11 cellular contexts compared by ENCODE assay signal in genomic region chr13:48223016-48223385, GRCh38. TPM values are rescaled to one million over a fixed set of nuclear protein-coding genes. Genes with fewer than 3 reads are reported as not detected.
DNase-seq lines count a peak whose midpoint lies in the region; ATAC-seq and TF ChIP-seq lines count a peak whose summit lies in the region.
"Had no signal": no experiment of that assay in that cellular context is flagged by ENCODE, and none has a peak within 500 bp of the region (broad histone marks: within the 10 kb centered on the region; RNA-seq: fewer than 3 reads in every experiment).

No MANE protein-coding gene starts in this region.

- no peaks in the 10 kb centered on the region for H3K36me3 ChIP-seq in heart right ventricle
- H3K36me3 ChIP-seq in breast epithelium: no peaks in the 10 kb centered on the region
- no peaks in the 10 kb centered on the region for H3K36me3 ChIP-seq in mucosa of rectum (ENCODE audit: control insufficient read depth in 2 of 2, insufficient read depth in 2 of 2, low read length in 2 of 2)
- H3K36me3 ChIP-seq in uterus: no peaks in the 10 kb centered on the region

- H3K9me3 Mint-ChIP-seq in nephron progenitor cell: no peaks in the 10 kb centered on the region

- ATAC-seq in heart right ventricle (peak in 2 of 8 donors; percentile 5 to 23), Right ventricle myocardium superior (ENCODE audit: poor library complexity) (no peak), HG02571 (IDR thresholded peaks at IDR 0.05; ENCODE audit: unreplicated experiment) (no peak), left colon (no peak)
- ATAC-seq: SK-N-SH treated with all-trans-retinoic acid at 6 μM for 48 hours had no signal

- H3K27me3 Mint-ChIP-seq in nephron progenitor cell (ENCODE audit: low read depth, poor library complexity): peaks cover 8% of the 10 kb centered on the region

- peaks cover 13% of the 10 kb centered on the region for H3K4me1 Mint-ChIP-seq in nephron progenitor cell

- peak overlapping the region in 9 of 10 donors; percentile 14 to 52 (median 44) for H3K4me3 ChIP-seq in heart right ventricle
- H3K4me3 ChIP-seq in breast epithelium: peak overlapping the region; percentile 36 to 59 (median 40)
- peak overlapping the region in 1 of 2 donors; percentile 71 for H3K4me3 ChIP-seq in mucosa of rectum (ENCODE audit: low read length in 2 of 2)
- peak overlapping the region; percentile 29 to 45 for H3K4me3 ChIP-seq in uterus

- 52 to 54% methylated on average over 1 of the region's 1 CpG for WGBS in heart right ventricle, 2 donors

- no peak for DNase-seq in heart right ventricle
- no peak for DNase-seq in Right ventricle myocardium superior
- no peak for DNase-seq in breast epithelium (ENCODE audit: low spot score in 2 of 2)
- no peak for DNase-seq in uterus
- no peak for DNase-seq in nephron progenitor cell
- DNase-seq in left colon: no peak
- DNase-seq: activated CD8-positive, alpha-beta memory T cell treated with anti-CD3 and anti-CD28 coated beads, Interleukin-2, amount 50 U/mL, for 48 hours; stimulated activated CD4-positive, alpha-beta T cell treated with anti-CD3 and anti-CD28 coated beads, Interleukin-2, amount 100 ng/mL, for 48 hours had no signal

- H3K9me3 ChIP-seq in heart right ventricle (no peaks in the 10 kb centered on the region), breast epithelium (no peaks in the 10 kb centered on the region), mucosa of rectum (ENCODE audit: control insufficient read depth in 2 of 2, low read length in 2 of 2) (no peaks in the 10 kb centered on the region), uterus (no peaks in the 10 kb centered on the region)

- H3K27me3 ChIP-seq in heart right ventricle (no peaks in the 10 kb centered on the region), breast epithelium (no peaks in the 10 kb centered on the region), mucosa of rectum (ENCODE audit: control insufficient read depth in 2 of 2, insufficient read depth in 2 of 2, low read length in 2 of 2) (no peaks in the 10 kb centered on the region), uterus (no peaks in the 10 kb centered on the region)

- intact Hi-C loops in heart right ventricle (cut with DNase I): loop anchor here in 2 of 10 donors (10.0 kb wide), 2 partner anchors 68 to 88 kb away; no protein-coding TSS in a partner anchor
- intact Hi-C loops in Right ventricle myocardium superior (cut with DNase I): no loop called here
- intact Hi-C loops in breast epithelium (cut with DNase I; ENCODE audit: low total_unique reads): no loop called here
- intact Hi-C loops in uterus (cut with DNase I; ENCODE audit: low total_unique reads): no loop called here
- intact Hi-C loops in left colon (cut with DNase I, micrococcal nuclease): no loop called here

- H3K27ac ChIP-seq in heart right ventricle: peak overlapping the region; percentile 65 to 90 (median 76)
- peak overlapping the region; percentile 64 to 84 for H3K27ac ChIP-seq in breast epithelium
- peak overlapping the region; percentile 48 to 72 for H3K27ac ChIP-seq in mucosa of rectum (ENCODE audit: low read depth in 2 of 2, low read length in 2 of 2)
- peak overlapping the region; percentile 88 for H3K27ac ChIP-seq in uterus

- no peak for TF ChIP-seq POLR2A in breast epithelium (IDR thresholded peaks at IDR 0.05)
- TF ChIP-seq POLR2A in uterus (IDR thresholded peaks at IDR 0.05): no peak

- peak overlapping the region in 1 of 2 donors; percentile 56 for H3K9ac ChIP-seq in mucosa of rectum (ENCODE audit: low read depth in 1 of 2, low read length in 2 of 2)

- H3K36me3 Mint-ChIP-seq in nephron progenitor cell (ENCODE audit: low read depth): no peaks in the 10 kb centered on the region

- TF ChIP-seq CTCF in heart right ventricle (IDR thresholded peaks at IDR 0.05) (no peak), breast epithelium (IDR thresholded peaks at IDR 0.05) (no peak), uterus (IDR thresholded peaks at IDR 0.05) (no peak), nephron progenitor cell (IDR thresholded peaks at IDR 0.05) (no peak)

- H3K27ac Mint-ChIP-seq in nephron progenitor cell: no peak overlapping the region

- H3K4me3 Mint-ChIP-seq in nephron progenitor cell: no peak overlapping the region

- peaks cover 0 to 41% (median 19%) of the 10 kb centered on the region in 9 donors for H3K4me1 ChIP-seq in heart right ventricle
- H3K4me1 ChIP-seq in breast epithelium: no peaks in the 10 kb centered on the region
- H3K4me1 ChIP-seq in mucosa of rectum (ENCODE audit: control insufficient read depth in 2 of 2, insufficient read depth in 2 of 2, low read length in 2 of 2): peaks cover 0 to 5% of the 10 kb centered on the region in 2 donors
- peaks cover 0 to 10% of the 10 kb centered on the region in 2 donors for H3K4me1 ChIP-seq in uterus

RNA-seq across cellular contexts. Expression of gene ITM2B, which starts 10.0 kb away (rescaled TPM):
- total RNA-seq in heart right ventricle (100 to 1,000 TPM; 434 to 636 (median 511) TPM), Right ventricle myocardium superior (516 TPM), breast epithelium (100 to 1,000 TPM; 369 to 727 (median 475) TPM), uterus (100 to 1,000 TPM; 326 to 725 (median 565) TPM), left colon (100 to 1,000 TPM; 393 to 473 TPM)
- polyA plus RNA-seq in heart right ventricle: 100 to 1,000 TPM; 272 to 343 TPM
